ENCODE assay signal across 1 cellular context in genomic region chr19:571127-571974, GRCh38.
TF ChIP-seq lines count a peak whose summit lies in the region.

No MANE protein-coding gene starts in this region.

TF ChIP-seq in K562, 482 proteins besides CTCF, POLR2A, EP300 and RAD21 (continued from another document and continues in another):
- TF ChIP-seq ZNF318 (IDR thresholded peaks at IDR 0.05; ENCODE audit: borderline replicate concordance in 1 of 2, low read depth in 1 of 2) (no peak), HOMEZ (CRISPR knock-in tag; IDR thresholded peaks at IDR 0.05) (no peak), NELFE (IDR thresholded peaks at IDR 0.05; ENCODE audit: insufficient read depth, insufficient read length) (no peak), ZFP91 (CRISPR knock-in tag; IDR thresholded peaks at IDR 0.05) (no peak), MBD1 (CRISPR knock-in tag; IDR thresholded peaks at IDR 0.05) (no peak), HEY1 (CRISPR knock-in tag; IDR thresholded peaks at IDR 0.05; ENCODE audit: borderline replicate concordance) (no peak), HIVEP1 (CRISPR knock-in tag; IDR thresholded peaks at IDR 0.05) (no peak), USF1 (CRISPR knock-in tag; IDR thresholded peaks at IDR 0.05) (0 out of 2 replicates have a peak, but pooled peaks have one; percentile 22), TRIM24 (IDR thresholded peaks at IDR 0.05) (0 out of 4 replicates have a peak, but pooled peaks of 1 of the 2 experiments have one; percentile 13), THRAP3 (IDR thresholded peaks at IDR 0.05; ENCODE audit: borderline replicate concordance) (no peak), DNMT1 (IDR thresholded peaks at IDR 0.05) (no peak), ZNF780A (CRISPR knock-in tag; IDR thresholded peaks at IDR 0.05) (no peak), HMG20B (CRISPR knock-in tag; IDR thresholded peaks at IDR 0.05) (no peak), SMARCB1 (IDR thresholded peaks at IDR 0.05; ENCODE audit: insufficient read length, low read depth) (no peak), ZBTB8A (IDR thresholded peaks at IDR 0.05; ENCODE audit: partially characterized antibody) (no peak), RFX5 (IDR thresholded peaks at IDR 0.05; ENCODE audit: low read depth, low read length) (no peak), ZNF133 (CRISPR knock-in tag; IDR thresholded peaks at IDR 0.05) (no peak), ZNF436 (CRISPR knock-in tag; IDR thresholded peaks at IDR 0.05) (no peak), TAL1 (IDR thresholded peaks at IDR 0.05) (no peak), NFE2 (IDR thresholded peaks at IDR 0.05; ENCODE audit: low read depth) (no peak), ZNF282 (CRISPR knock-in tag; IDR thresholded peaks at IDR 0.05) (no peak), NONO (IDR thresholded peaks at IDR 0.05; ENCODE audit: low read depth in 2 of 2, low read length in 1 of 2) (no peak), PURB (CRISPR knock-in tag; IDR thresholded peaks at IDR 0.05; ENCODE audit: low read depth) (no peak), MEF2D (tag; conservative IDR thresholded peaks at IDR 0.05; ENCODE audit: low read depth) (no peak), ZNF507 (tag; conservative IDR thresholded peaks at IDR 0.05) (no peak), SNRNP70 (optimal IDR thresholded peaks at IDR 0.05; ENCODE audit: low read depth, low read length) (no peak), ZNF77 (CRISPR knock-in tag; IDR thresholded peaks at IDR 0.05) (no peak), ZNF764 (CRISPR knock-in tag; IDR thresholded peaks at IDR 0.05; ENCODE audit: low read depth) (peak; percentile 16; the same call in 1 of the 2 replicates), CEBPB (tag; IDR thresholded peaks at IDR 0.05) (no peak), SIX5 (IDR thresholded peaks at IDR 0.05; ENCODE audit: borderline replicate concordance in 1 of 2, insufficient read depth in 1 of 2, low read depth in 1 of 2, low read length in 2 of 2) (no peak), MAZ (CRISPR knock-in tag; conservative IDR thresholded peaks at IDR 0.05 in 1 of 2, IDR thresholded peaks at IDR 0.05 in 1 of 2) (peak; percentile 44 to 68; a peak in 3 of 4 replicates), ARID4B (CRISPR knock-in tag; IDR thresholded peaks at IDR 0.05) (no peak), CBX1 (IDR thresholded peaks at IDR 0.05; ENCODE audit: low read depth) (no peak), CHAMP1 (IDR thresholded peaks at IDR 0.05) (no peak), KAT8 (IDR thresholded peaks at IDR 0.05; ENCODE audit: low read depth) (no peak), BHLHE40 (IDR thresholded peaks at IDR 0.05; ENCODE audit: low read length) (no peak), TOE1 (IDR thresholded peaks at IDR 0.05; ENCODE audit: borderline replicate concordance) (0 out of 2 replicates have a peak, but pooled peaks have one; percentile 16), TOE1 (CRISPR knock-in tag; IDR thresholded peaks at IDR 0.05; ENCODE audit: borderline replicate concordance, low read depth) (no peak), POLR2G (IDR thresholded peaks at IDR 0.05; ENCODE audit: low read depth, low read length) (peak; percentile 76), ZNF589 (CRISPR knock-in tag; IDR thresholded peaks at IDR 0.05; ENCODE audit: low read depth) (no peak), KLF16 (IDR thresholded peaks at IDR 0.05) (no peak), CREBBP (IDR thresholded peaks at IDR 0.05; ENCODE audit: low read depth, low read length) (no peak), MECOM (CRISPR knock-in tag; IDR thresholded peaks at IDR 0.05) (no peak), PHB2 (IDR thresholded peaks at IDR 0.05; ENCODE audit: low read depth) (no peak)
